ENCODE assay signal across 1 cellular context in the genomic region with DNA sequence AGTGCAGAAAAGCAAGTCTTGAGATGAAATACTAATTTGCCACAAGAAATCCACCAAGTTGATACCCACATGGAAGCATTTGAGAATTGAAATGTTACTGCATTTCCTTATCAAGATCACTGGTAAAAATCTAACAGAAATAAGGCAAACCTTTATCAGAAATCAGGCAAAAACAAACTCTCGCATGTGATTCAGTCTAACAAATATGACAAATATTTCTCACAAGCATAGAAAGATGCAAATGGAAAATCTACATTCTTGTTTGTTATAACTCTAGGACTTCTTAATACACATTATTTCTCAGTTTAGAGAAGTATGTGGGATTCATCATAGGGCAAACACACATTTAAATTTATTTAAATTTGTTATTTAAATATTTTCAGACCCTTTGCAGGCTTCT.
TF ChIP-seq lines count a peak whose summit lies in the region.

No MANE protein-coding gene starts in this region.

TF ChIP-seq in IMR-90, 13 proteins besides CTCF, POLR2A, EP300 and RAD21:
- TF ChIP-seq ELK1 (IDR thresholded peaks at IDR 0.05; ENCODE audit: borderline replicate concordance, low read depth, low read length): no peak
- no peak for TF ChIP-seq RCOR1 (IDR thresholded peaks at IDR 0.05; ENCODE audit: insufficient replicate concordance, low read length)
- no peak for TF ChIP-seq SMC3 (IDR thresholded peaks at IDR 0.05; ENCODE audit: low read depth, low read length)
- no peak for TF ChIP-seq NFE2L2 (IDR thresholded peaks at IDR 0.05; ENCODE audit: low read depth, low read length)
- TF ChIP-seq MXI1 (IDR thresholded peaks at IDR 0.05; ENCODE audit: borderline replicate concordance, low read depth, low read length): no peak
- TF ChIP-seq, protein P1, sequence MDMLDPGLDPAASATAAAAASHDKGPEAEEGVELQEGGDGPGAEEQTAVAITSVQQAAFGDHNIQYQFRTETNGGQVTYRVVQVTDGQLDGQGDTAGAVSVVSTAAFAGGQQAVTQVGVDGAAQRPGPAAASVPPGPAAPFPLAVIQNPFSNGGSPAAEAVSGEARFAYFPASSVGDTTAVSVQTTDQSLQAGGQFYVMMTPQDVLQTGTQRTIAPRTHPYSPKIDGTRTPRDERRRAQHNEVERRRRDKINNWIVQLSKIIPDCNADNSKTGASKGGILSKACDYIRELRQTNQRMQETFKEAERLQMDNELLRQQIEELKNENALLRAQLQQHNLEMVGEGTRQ (IDR thresholded peaks at IDR 0.05; ENCODE audit: low read depth, low read length): no peak
- TF ChIP-seq MAZ (IDR thresholded peaks at IDR 0.05; ENCODE audit: borderline replicate concordance, low read depth, low read length): no peak
- no peak for TF ChIP-seq CEBPB (IDR thresholded peaks at IDR 0.05; ENCODE audit: low read depth, low read length)
- no peak for TF ChIP-seq RFX5 (IDR thresholded peaks at IDR 0.05; ENCODE audit: low read depth, low read length)
- TF ChIP-seq BHLHE40 (IDR thresholded peaks at IDR 0.05; ENCODE audit: low read depth, low read length): no peak
- TF ChIP-seq MAFK (IDR thresholded peaks at IDR 0.05; ENCODE audit: low read depth, low read length): no peak
- no peak for TF ChIP-seq CHD1 (IDR thresholded peaks at IDR 0.05; ENCODE audit: low read depth, low read length)
- no peak for TF ChIP-seq FOS (IDR thresholded peaks at IDR 0.05; ENCODE audit: low read depth, low read length)
